In genomic region chr19:44002212-44002565, GRCh38 we compare ENCODE assay signal across 9 cellular contexts. TPM values are rescaled to one million over a fixed set of nuclear protein-coding genes. Genes with fewer than 3 reads are reported as not detected.
DNase-seq lines count a peak whose midpoint lies in the region; ATAC-seq, FAIRE-seq and TF ChIP-seq lines count a peak whose summit lies in the region.
"Had no signal": no experiment of that assay in that cellular context is flagged by ENCODE, and none has a peak within 500 bp of the region (broad histone marks: within the 10 kb centered on the region; RNA-seq: fewer than 3 reads in every experiment).

No MANE protein-coding gene starts in this region.

- FAIRE-seq in K562 (lab: Jason Lieb, UNC) (peak; percentile 23), urothelium cell line (lab: Jason Lieb, UNC) (no peak)

- CTCF ChIA-PET in K562 (lab: Yijun Ruan, JAX; ENCODE audit: low intra/inter-chr PET ratio), result no interaction called here

- peaks cover 0 to 31% (median 17%) of the 10 kb centered on the region in 9 donors for H3K4me1 ChIP-seq in heart right ventricle
- H3K4me1 ChIP-seq in K562 (replicated peaks in 1 of 2; ENCODE audit: control insufficient read depth in 2 of 2, insufficient read depth in 2 of 2, low read length in 2 of 2), result peaks cover 0 to 4% of the 10 kb centered on the region in 2 experiments; a peak in 2 of 5 replicates

- POLR2A ChIA-PET in K562 (lab: Yijun Ruan, JAX), result interaction anchor here (0.8 kb wide), 1 partner anchor 13 kb away, joined by 3 read pairs; no protein-coding TSS in a partner anchor

- H3K4me2 ChIP-seq in K562 (ENCODE audit: insufficient read depth, low read length), result peak overlapping the region; percentile 91

- H3K27me3 ChIP-seq in heart right ventricle, result no peaks in the 10 kb centered on the region
- H3K27me3 ChIP-seq in K562 (ENCODE audit: control insufficient read depth in 2 of 2, insufficient read depth in 2 of 2, low read length in 2 of 2), result no peaks in the 10 kb centered on the region

- no peak for TF ChIP-seq CTCF in heart right ventricle (IDR thresholded peaks at IDR 0.05)
- TF ChIP-seq CTCF in K562 (IDR thresholded peaks at IDR 0.05 in 2 of 3, conservative IDR thresholded peaks at IDR 0.05 in 1 of 3; ENCODE audit: insufficient read depth in 2 of 3, low read depth in 1 of 3, low read length in 3 of 3), result no peak

- H3K9ac ChIP-seq in K562 (ENCODE audit: insufficient read depth in 1 of 2, low read depth in 2 of 2, low read length in 2 of 2), result peak overlapping the region; percentile 72 to 92

- H3K4me3 ChIP-seq in heart right ventricle, result peak overlapping the region; percentile 42 to 94 (median 80)
- H3K4me3 ChIP-seq in K562, result peak overlapping the region; percentile 60

- peaks cover 14% of the 10 kb centered on the region for H3K9me3 Mint-ChIP-seq in memory B cell

- intact Hi-C loops in heart right ventricle (cut with DNase I), result loop anchor here in 7 of 10 donors (1.0 to 10.0 kb wide), 10 partner anchors 17 to 353 kb away; partner anchors contain the start of genes ZNF155 (in 2 of the 7), ZNF222 (in 2 of the 7), ZNF224 (in 2 of the 7) and ZNF225 (in 2 of the 7)
- intact Hi-C loops in left ventricle myocardium superior (cut with micrococcal nuclease), result no loop called here
- intact Hi-C loops in K562 (cut with micrococcal nuclease), result loop anchor here (10.0 kb wide), 1 partner anchor 113 kb away; the partner anchor contains the start of gene ZNF225

- in situ Hi-C loops in K562 (cut with MboI), result no loop called here

- H3K27me3 Mint-ChIP-seq in memory B cell, result no peaks in the 10 kb centered on the region

- H3K27ac Mint-ChIP-seq in memory B cell, result peak overlapping the region; percentile 89

- H3K9me3 ChIP-seq in heart right ventricle (peaks cover 0 to 59% (median 0%) of the 10 kb centered on the region in 11 donors), K562 (replicated peaks; ENCODE audit: control insufficient read depth, insufficient read depth, low read depth, low read length) (no peaks in the 10 kb centered on the region; the same call in 1 of the 2 replicates)

- TF ChIP-seq EP300 in K562 (IDR thresholded peaks at IDR 0.05; ENCODE audit: low read length), result no peak

- no peaks in the 10 kb centered on the region for H4K20me1 ChIP-seq in K562 (replicated peaks; ENCODE audit: control insufficient read depth, insufficient read depth, low read length)

- no peak for DNase-seq in heart right ventricle
- no peak for DNase-seq in left ventricle myocardium superior
- DNase-seq in K562 (ENCODE audit: extremely low read depth in 1 of 4, low spot score in 3 of 4), result peak in 3 of 4 experiments; percentile 11 to 17 (median 11)
- DNase-seq in memory B cell (ENCODE audit: low spot score in 2 of 2), result no peak
- DNase-seq in urothelium cell line (ENCODE audit: low spot score), result peak; percentile 4
- no peak for DNase-seq in DMS53 (lab: John Stamatoyannopoulos, UW)
- DNase-seq in activated effector memory CD4-positive, alpha-beta T cell treated with Interleukin-2 at 50 U/mL for 16 hours, result no peak
- no peak for DNase-seq in NCI-H1105 treated with DMSO at 0.1 percent for 48 hours (lab: John Stamatoyannopoulos, UW)

- no peak for TF ChIP-seq RAD21 in K562 (CRISPR knock-in tag; conservative IDR thresholded peaks at IDR 0.05 in 1 of 2, IDR thresholded peaks at IDR 0.05 in 1 of 2)

- TF ChIP-seq POLR2A in K562 (conservative IDR thresholded peaks at IDR 0.05), result no peak

- peaks cover 12% of the 10 kb centered on the region for H3K4me1 Mint-ChIP-seq in memory B cell

- peaks cover 7% of the 10 kb centered on the region; the same call in 1 of the 3 replicates for H3K79me2 ChIP-seq in K562 (ENCODE audit: control insufficient read depth, insufficient read depth, low read length)

- WGBS in heart right ventricle, 2 donors, result 7 to 9% methylated on average over 8 of the region's 8 CpGs
- WGBS in K562 (ENCODE audit: insufficient coverage, low coverage, missing lambda C conversion rate), result 19% methylated on average over 8 of the region's 8 CpGs

- peak overlapping the region; percentile 99 for H3K4me3 Mint-ChIP-seq in memory B cell

- peaks cover 25% of the 10 kb centered on the region for H3K36me3 Mint-ChIP-seq in memory B cell

- peak overlapping the region in 9 of 10 donors; percentile 64 to 88 (median 78) for H3K27ac ChIP-seq in heart right ventricle
- peak overlapping the region; percentile 57; the same call in 2 of the 3 replicates for H3K27ac ChIP-seq in K562 (ENCODE audit: extremely low read depth, low read depth, low read length)

- peaks cover 0 to 21% (median 10%) of the 10 kb centered on the region in 9 donors for H3K36me3 ChIP-seq in heart right ventricle
- no peaks in the 10 kb centered on the region for H3K36me3 ChIP-seq in K562 (ENCODE audit: control insufficient read depth, insufficient read depth, low read length)

- H2AFZ ChIP-seq in K562 (ENCODE audit: low read depth, low read length), result peak overlapping the region; percentile 94

- no peaks in the 10 kb centered on the region for H3K9me1 ChIP-seq in K562 (ENCODE audit: control insufficient read depth, insufficient read depth, low read length)

- BruUV-seq in K562 (replicated peaks; lab: Mats Ljungman, UMichigan), result TSS peak; percentile 94

- ATAC-seq in heart right ventricle (peak in 2 of 8 donors; percentile 4 to 5), left ventricle myocardium superior (no peak), K562 (peak; percentile 7; the same call in 1 of the 3 replicates), memory B cell (ENCODE audit: low read depth) (no peak)

RNA-seq across cellular contexts. Expression of gene ZNF230, which starts 0.6 kb away (rescaled TPM):
- 1 to 10 TPM; 1.6 to 4.3 (median 3.4) TPM for total RNA-seq in heart right ventricle
- polyA plus RNA-seq in heart right ventricle, result 1 to 10 TPM; 1.4 to 2.3 TPM
- 3.0 TPM for total RNA-seq in left ventricle myocardium superior
- total RNA-seq in K562 (2011; cell fraction: chromatin; rRNA removed; ENCODE audit: low replicate concordance), result 6.6 and 11.6 TPM in 2 replicates
- 8.9 and 9.3 TPM in 2 replicates for total RNA-seq in K562 (2011; cell fraction: nucleolus; rRNA removed)
- 12.1 and 18.8 TPM in 2 replicates for total RNA-seq in K562 (2011; cell fraction: nucleoplasm; rRNA removed)
- 1.3 and 1.6 TPM in 2 replicates for total RNA-seq in K562 (2014; rRNA removed)
- 2.4 and 3.0 TPM in 2 replicates for total RNA-seq in K562 (2014; rRNA removed; fragmentation: Illumina TruSeq; extraction: Trizol)
- total RNA-seq in K562 (2015; rRNA removed; fragmentation: Illumina TruSeq; extraction: Trizol), result 1.6 and 2.3 TPM in 2 replicates
- total RNA-seq in K562 (2021), result 1.8 and 3.1 TPM in 2 replicates
- 2.2 and 4.0 TPM in 2 replicates for polyA plus RNA-seq in K562 (2011; rRNA removed)
- polyA plus RNA-seq in K562 (2011; cell fraction: cytosol; rRNA removed), result 1.0 and 1.8 TPM in 2 replicates
- 1.9 and 2.8 TPM in 2 replicates for polyA plus RNA-seq in K562 (2011; cell fraction: nucleus; rRNA removed)
- 1.3 and 2.1 TPM in 2 replicates for polyA plus RNA-seq in K562 (2012)
- 1.7 and 2.2 TPM in 2 replicates for polyA plus RNA-seq in K562 (2014; fragmentation: Illumina TruSeq; extraction: Trizol)
- 1 to 10 TPM; 2.0 TPM for polyA plus RNA-seq in K562 (2014; fragmentation: Nextera tagmentation; extraction: Ambion mirVana)
- 2.3 and 3.1 TPM in 2 replicates for polyA plus RNA-seq in K562 (2014; rRNA removed)
- 4.3 and 5.6 TPM in 2 replicates for polyA minus RNA-seq in K562 (2011; rRNA and poly(A)+ RNA removed)
- polyA minus RNA-seq in K562 (2011; cell fraction: cytosol; rRNA and poly(A)+ RNA removed), result 1.3 TPM in 1 of 2 replicates, not detected in the other
- 3.0 and 6.3 TPM in 2 replicates for polyA minus RNA-seq in K562 (2011; cell fraction: nucleus; rRNA and poly(A)+ RNA removed)

RNA-seq across cellular contexts. Expression of gene ZNF155, which starts 18.2 kb away (rescaled TPM):
- total RNA-seq in heart right ventricle (1 to 10 TPM; 1.5 to 7.8 (median 6.9) TPM), left ventricle myocardium superior (8.9 TPM), K562 (2014; rRNA removed) (0.09 and 0.29 TPM in 2 replicates), K562 (2014; rRNA removed; fragmentation: Illumina TruSeq; extraction: Trizol) (0.67 and 0.76 TPM in 2 replicates), K562 (2015; rRNA removed; fragmentation: Illumina TruSeq; extraction: Trizol) (0.26 and 0.29 TPM in 2 replicates), K562 (2021) (0.47 and 0.62 TPM in 2 replicates)
- polyA plus RNA-seq in heart right ventricle (1 to 10 TPM; 4.3 to 9.1 TPM), K562 (2011; rRNA removed) (0.09 and 0.20 TPM in 2 replicates), K562 (2014; fragmentation: Illumina TruSeq; extraction: Trizol) (0.22 and 0.28 TPM in 2 replicates), K562 (2014; fragmentation: Nextera tagmentation; extraction: Ambion mirVana) (under 1 TPM; 0.37 to 0.53 TPM), K562 (2014; rRNA removed) (0.26 and 0.40 TPM in 2 replicates)
- 0.72 and 1.5 TPM in 2 replicates for total RNA-seq in K562 (2011; cell fraction: chromatin; rRNA removed; ENCODE audit: low replicate concordance)
- 0.17 and 0.39 TPM in 2 replicates for total RNA-seq in K562 (2011; cell fraction: nucleolus; rRNA removed)
- total RNA-seq in K562 (2011; cell fraction: nucleoplasm; rRNA removed), result 1.7 and 2.1 TPM in 2 replicates
- 0.01 TPM in 2 replicates for polyA plus RNA-seq in K562 (2011; cell fraction: cytosol; rRNA removed)
- 0.18 TPM in 2 replicates for polyA plus RNA-seq in K562 (2011; cell fraction: nucleus; rRNA removed)
- polyA plus RNA-seq in K562 (2012), result 0.23 and 0.64 TPM in 2 replicates
- 0.24 and 0.28 TPM in 2 replicates for polyA minus RNA-seq in K562 (2011; rRNA and poly(A)+ RNA removed)
- polyA minus RNA-seq in K562 (2011; cell fraction: cytosol; rRNA and poly(A)+ RNA removed), result not detected in 2 replicates
- 0.13 and 1.2 TPM in 2 replicates for polyA minus RNA-seq in K562 (2011; cell fraction: nucleus; rRNA and poly(A)+ RNA removed)

RNA-seq across cellular contexts. Expression of gene ZNF222, which starts 23.0 kb away (rescaled TPM):
- 1 to 10 TPM; 2.1 to 5.1 (median 3.6) TPM for total RNA-seq in heart right ventricle
- 1 to 10 TPM; 4.2 to 5.8 TPM for polyA plus RNA-seq in heart right ventricle
- 3.5 TPM for total RNA-seq in left ventricle myocardium superior
- total RNA-seq in K562 (2011; cell fraction: chromatin; rRNA removed; ENCODE audit: low replicate concordance), result 3.8 and 7.7 TPM in 2 replicates
- 2.8 and 3.2 TPM in 2 replicates for total RNA-seq in K562 (2011; cell fraction: nucleolus; rRNA removed)
- 3.1 and 4.0 TPM in 2 replicates for total RNA-seq in K562 (2011; cell fraction: nucleoplasm; rRNA removed)
- total RNA-seq in K562 (2014; rRNA removed), result 2.2 and 4.2 TPM in 2 replicates
- 4.5 and 5.8 TPM in 2 replicates for total RNA-seq in K562 (2014; rRNA removed; fragmentation: Illumina TruSeq; extraction: Trizol)
- 2.3 and 3.0 TPM in 2 replicates for total RNA-seq in K562 (2015; rRNA removed; fragmentation: Illumina TruSeq; extraction: Trizol)
- total RNA-seq in K562 (2021), result 2.3 and 2.8 TPM in 2 replicates
- polyA plus RNA-seq in K562 (2011; rRNA removed), result 1.8 and 2.3 TPM in 2 replicates
- polyA plus RNA-seq in K562 (2011; cell fraction: cytosol; rRNA removed), result 0.51 and 1.1 TPM in 2 replicates
- polyA plus RNA-seq in K562 (2011; cell fraction: nucleus; rRNA removed), result 1.1 and 1.7 TPM in 2 replicates
- 2.9 and 5.3 TPM in 2 replicates for polyA plus RNA-seq in K562 (2012)
- 3.6 and 3.8 TPM in 2 replicates for polyA plus RNA-seq in K562 (2014; fragmentation: Illumina TruSeq; extraction: Trizol)
- polyA plus RNA-seq in K562 (2014; fragmentation: Nextera tagmentation; extraction: Ambion mirVana), result 1 to 10 TPM; 2.4 to 3.6 TPM
- polyA plus RNA-seq in K562 (2014; rRNA removed), result 2.8 and 4.6 TPM in 2 replicates
- polyA minus RNA-seq in K562 (2011; rRNA and poly(A)+ RNA removed), result 3.0 and 3.6 TPM in 2 replicates
- 0.67 TPM in 1 of 2 replicates, not detected in the other for polyA minus RNA-seq in K562 (2011; cell fraction: cytosol; rRNA and poly(A)+ RNA removed)
- polyA minus RNA-seq in K562 (2011; cell fraction: nucleus; rRNA and poly(A)+ RNA removed), result 1.9 and 2.1 TPM in 2 replicates

RNA-seq across cellular contexts. Expression of gene ZNF223, which starts 49.6 kb away (rescaled TPM):
- total RNA-seq in heart right ventricle, result 1 to 10 TPM; 2.3 to 5.4 (median 3.2) TPM
- 1 to 10 TPM; 2.8 to 4.8 TPM for polyA plus RNA-seq in heart right ventricle
- total RNA-seq in left ventricle myocardium superior, result 2.3 TPM
- 0.44 and 0.70 TPM in 2 replicates for total RNA-seq in K562 (2011; cell fraction: chromatin; rRNA removed; ENCODE audit: low replicate concordance)
- total RNA-seq in K562 (2011; cell fraction: nucleolus; rRNA removed), result 0.83 and 1.2 TPM in 2 replicates
- total RNA-seq in K562 (2011; cell fraction: nucleoplasm; rRNA removed), result 0.46 and 0.51 TPM in 2 replicates
- total RNA-seq in K562 (2014; rRNA removed), result 1.2 and 1.3 TPM in 2 replicates
- 0.44 and 0.70 TPM in 2 replicates for total RNA-seq in K562 (2014; rRNA removed; fragmentation: Illumina TruSeq; extraction: Trizol)
- total RNA-seq in K562 (2015; rRNA removed; fragmentation: Illumina TruSeq; extraction: Trizol), result 0.54 and 0.57 TPM in 2 replicates
- total RNA-seq in K562 (2021), result 0.35 and 0.85 TPM in 2 replicates
- 0.21 and 0.26 TPM in 2 replicates for polyA plus RNA-seq in K562 (2011; rRNA removed)
- 0.19 TPM in 1 of 2 replicates, not detected in the other for polyA plus RNA-seq in K562 (2011; cell fraction: cytosol; rRNA removed)
- 0.27 and 0.75 TPM in 2 replicates for polyA plus RNA-seq in K562 (2011; cell fraction: nucleus; rRNA removed)
- polyA plus RNA-seq in K562 (2012), result 0.60 and 1.6 TPM in 2 replicates
- 0.71 and 1.1 TPM in 2 replicates for polyA plus RNA-seq in K562 (2014; fragmentation: Illumina TruSeq; extraction: Trizol)
- 1 to 10 TPM; 1.2 to 1.8 TPM for polyA plus RNA-seq in K562 (2014; fragmentation: Nextera tagmentation; extraction: Ambion mirVana)
- 0.98 and 1.1 TPM in 2 replicates for polyA plus RNA-seq in K562 (2014; rRNA removed)
- polyA minus RNA-seq in K562 (2011; rRNA and poly(A)+ RNA removed), result 0.46 and 0.72 TPM in 2 replicates
- not detected in 2 replicates for polyA minus RNA-seq in K562 (2011; cell fraction: cytosol; rRNA and poly(A)+ RNA removed)
- 0.54 TPM in 1 of 2 replicates, not detected in the other for polyA minus RNA-seq in K562 (2011; cell fraction: nucleus; rRNA and poly(A)+ RNA removed)
- total RNA-seq: T-helper 1 cell treated with Interleukin-12 subunit alpha and Interleukin-12 subunit beta and Interleukin-4 antibody, amounts not matched to agents 30 ng/mL and 1 ng/mL, for 36 hours had no signal

RNA-seq across cellular contexts. Expression of gene ZNF221, which starts 51.2 kb away (rescaled TPM):
- total RNA-seq in heart right ventricle, result 1 to 10 TPM; 3.0 to 6.7 (median 5.0) TPM
- 1 to 10 TPM; 1.1 to 3.1 TPM for polyA plus RNA-seq in heart right ventricle
- total RNA-seq in left ventricle myocardium superior, result 4.3 TPM
- 1.5 and 3.6 TPM in 2 replicates for total RNA-seq in K562 (2011; cell fraction: chromatin; rRNA removed; ENCODE audit: low replicate concordance)
- 1.2 and 1.3 TPM in 2 replicates for total RNA-seq in K562 (2011; cell fraction: nucleolus; rRNA removed)
- total RNA-seq in K562 (2011; cell fraction: nucleoplasm; rRNA removed), result 1.5 and 2.2 TPM in 2 replicates
- total RNA-seq in K562 (2014; rRNA removed), result 0.32 and 1.2 TPM in 2 replicates
- total RNA-seq in K562 (2014; rRNA removed; fragmentation: Illumina TruSeq; extraction: Trizol), result 1.2 and 1.4 TPM in 2 replicates
- 0.80 and 0.98 TPM in 2 replicates for total RNA-seq in K562 (2015; rRNA removed; fragmentation: Illumina TruSeq; extraction: Trizol)
- total RNA-seq in K562 (2021), result 0.78 and 1.1 TPM in 2 replicates
- polyA plus RNA-seq in K562 (2011; rRNA removed), result 0.09 and 0.35 TPM in 2 replicates
- polyA plus RNA-seq in K562 (2011; cell fraction: cytosol; rRNA removed), result 0.21 TPM in 1 of 2 replicates, not detected in the other
- 0.22 and 0.53 TPM in 2 replicates for polyA plus RNA-seq in K562 (2011; cell fraction: nucleus; rRNA removed)
- polyA plus RNA-seq in K562 (2012), result 0.22 and 0.54 TPM in 2 replicates
- 0.40 and 0.43 TPM in 2 replicates for polyA plus RNA-seq in K562 (2014; fragmentation: Illumina TruSeq; extraction: Trizol)
- under 1 TPM; 0.45 to 0.52 TPM for polyA plus RNA-seq in K562 (2014; fragmentation: Nextera tagmentation; extraction: Ambion mirVana)
- polyA plus RNA-seq in K562 (2014; rRNA removed), result 0.34 and 0.42 TPM in 2 replicates
- polyA minus RNA-seq in K562 (2011; rRNA and poly(A)+ RNA removed), result 1.1 and 1.2 TPM in 2 replicates
- polyA minus RNA-seq in K562 (2011; cell fraction: cytosol; rRNA and poly(A)+ RNA removed), result not detected in 2 replicates
- polyA minus RNA-seq in K562 (2011; cell fraction: nucleus; rRNA and poly(A)+ RNA removed), result 0.67 and 0.89 TPM in 2 replicates

Comparison
In these comparisons a context has a peak if more than half of its experiments do, and no peak if none do; other contexts are left out.
1. DNase-seq: peak in K562 (3 of 4) and urothelium cell line (single experiment); none in heart right ventricle (0 of 2), left ventricle myocardium superior (single experiment), memory B cell (0 of 2), DMS53 (single experiment), activated effector memory CD4-positive, alpha-beta T cell treated with Interleukin-2 at 50 U/mL for 16 hours (single experiment) and NCI-H1105 treated with DMSO at 0.1 percent for 48 hours (single experiment).